ENCODE assay signal across 10 cellular contexts in genomic region chr13:48978942-48979601, GRCh38. TPM values are rescaled to one million over a fixed set of nuclear protein-coding genes. Genes with fewer than 3 reads are reported as not detected.
DNase-seq lines count a peak whose midpoint lies in the region; ATAC-seq, FAIRE-seq and TF ChIP-seq lines count a peak whose summit lies in the region.
"Had no signal": no experiment of that assay in that cellular context is flagged by ENCODE, and none has a peak within 500 bp of the region (broad histone marks: within the 10 kb centered on the region; RNA-seq: fewer than 3 reads in every experiment).

No MANE protein-coding gene starts in this region.

- H3K27me3 ChIP-seq in astrocyte (ENCODE audit: insufficient read depth, low read length) = no peaks in the 10 kb centered on the region

- H3K9ac ChIP-seq in astrocyte (ENCODE audit: low read length) = no peak overlapping the region

- DNase-seq in Calu3 = no peak
- no peak for DNase-seq in HFF-Myc (ENCODE audit: extremely low read depth, low read depth)
- no peak for DNase-seq in astrocyte (ENCODE audit: low read depth)
- no peak for DNase-seq in nephron progenitor cell
- DNase-seq in SW 1271 (lab: John Stamatoyannopoulos, UW) = no peak
- DNase-seq in frontal cortex (ENCODE audit: low spot score in 2 of 2) = no peak
- DNase-seq: left colon had no signal

- CTCF ChIA-PET in Calu3 (lab: Charles Lee) = no interaction called here

- H3K27ac ChIP-seq in astrocyte (ENCODE audit: low read depth, low read length) = peak overlapping the region; percentile 82

- FAIRE-seq in astrocyte (lab: Jason Lieb, UNC) = no peak
- no peak for FAIRE-seq in frontal cortex (lab: Jason Lieb, UNC)
- FAIRE-seq: urothelium cell line had no signal

- H3K27ac Mint-ChIP-seq in Calu3 (ENCODE audit: unreplicated experiment) (peak overlapping the region; percentile 48), astrocyte (ENCODE audit: unreplicated experiment) (peak overlapping the region; percentile 77), nephron progenitor cell (no peak overlapping the region)

- H3K4me1 ChIP-seq in astrocyte (ENCODE audit: insufficient read depth, low read length) = peaks cover 3% of the 10 kb centered on the region

- no peaks in the 10 kb centered on the region for H3K9me3 ChIP-seq in astrocyte (ENCODE audit: insufficient read depth, low read depth, low read length)

- H4K20me1 ChIP-seq in astrocyte (ENCODE audit: insufficient read depth, low read length) = peaks cover 11% of the 10 kb centered on the region

- TF ChIP-seq CTCF in Calu3 (IDR thresholded peaks at IDR 0.05; ENCODE audit: unreplicated experiment) (no peak), HFF-Myc (IDR thresholded peaks at IDR 0.05; ENCODE audit: low read depth, low read length, missing control alignments) (no peak), astrocyte (IDR thresholded peaks at IDR 0.05; ENCODE audit: insufficient read depth, low read depth, low read length) (no peak), nephron progenitor cell (IDR thresholded peaks at IDR 0.05) (no peak)

- BruUV-seq in Calu3 (replicated peaks; lab: Mats Ljungman, UMichigan) = no TSS peak

- H3K4me1 Mint-ChIP-seq in Calu3 (ENCODE audit: low read depth, unreplicated experiment) (peaks cover 18% of the 10 kb centered on the region), astrocyte (ENCODE audit: low read depth, unreplicated experiment) (peaks cover 18% of the 10 kb centered on the region), nephron progenitor cell (peaks cover 56% of the 10 kb centered on the region)

- H3K4me3 ChIP-seq in HFF-Myc (replicated peaks; ENCODE audit: low read depth, low read length) (peak overlapping the region; percentile 78), astrocyte (ENCODE audit: insufficient read depth, low read depth, low read length) (no peak overlapping the region)

- H3K4me3 Mint-ChIP-seq in Calu3 (ENCODE audit: low read depth, unreplicated experiment) (peak overlapping the region; percentile 87), astrocyte (ENCODE audit: unreplicated experiment) (peak overlapping the region; percentile 78), nephron progenitor cell (peak overlapping the region; percentile 55)
- H3K4me3 Mint-ChIP-seq: dendritic cell treated with granulocyte-macrophage colony-stimulating factor and Interleukin-4, amounts not matched to agents 40 ng/mL and 50 ng/mL, for 4 days had no signal

- no peaks in the 10 kb centered on the region for H3K27me3 Mint-ChIP-seq in Calu3 (ENCODE audit: unreplicated experiment)
- no peaks in the 10 kb centered on the region for H3K27me3 Mint-ChIP-seq in astrocyte (ENCODE audit: low read depth, unreplicated experiment)
- peaks cover 4% of the 10 kb centered on the region for H3K27me3 Mint-ChIP-seq in nephron progenitor cell (ENCODE audit: low read depth, poor library complexity)
- H3K27me3 Mint-ChIP-seq: dendritic cell treated with granulocyte-macrophage colony-stimulating factor and Interleukin-4, amounts not matched to agents 40 ng/mL and 50 ng/mL, for 4 days had no signal

- H3K36me3 Mint-ChIP-seq in Calu3 (ENCODE audit: insufficient read depth, unreplicated experiment) (peaks cover 42% of the 10 kb centered on the region), astrocyte (ENCODE audit: low read depth, unreplicated experiment) (no peaks in the 10 kb centered on the region), nephron progenitor cell (ENCODE audit: low read depth) (peaks cover 15% of the 10 kb centered on the region)

- H3K79me2 ChIP-seq in astrocyte (ENCODE audit: insufficient read depth, low read length) = peaks cover 76% of the 10 kb centered on the region

- no peak overlapping the region for H2AFZ ChIP-seq in astrocyte (ENCODE audit: low read depth, low read length)

- intact Hi-C loops in Calu3 (cut with micrococcal nuclease; ENCODE audit: unreplicated experiment) = loop anchor here (5.0 kb wide), 2 partner anchors 72 to 197 kb away; no protein-coding TSS in a partner anchor

- H3K9me3 Mint-ChIP-seq in Calu3 (ENCODE audit: low read depth, unreplicated experiment) (peaks cover 3% of the 10 kb centered on the region), astrocyte (ENCODE audit: unreplicated experiment) (peaks cover 7% of the 10 kb centered on the region), nephron progenitor cell (peaks cover 15% of the 10 kb centered on the region)

- no peak for ATAC-seq in GM18498 (IDR thresholded peaks at IDR 0.05; ENCODE audit: unreplicated experiment)
- ATAC-seq: left colon had no signal

- peak overlapping the region; percentile 96 for H3K4me2 ChIP-seq in astrocyte (ENCODE audit: low read length)

- H3K36me3 ChIP-seq in astrocyte (ENCODE audit: insufficient read depth, low read length) = no peaks in the 10 kb centered on the region

RNA-seq across cellular contexts. Expression of gene FNDC3A, which starts 3.4 kb away (rescaled TPM):
- total RNA-seq in Calu3 (2022) (36.2 and 43.2 TPM in 2 replicates), astrocyte (81.2 and 82.6 TPM in 2 replicates), frontal cortex (84.4 TPM)
